In the genomic region with DNA sequence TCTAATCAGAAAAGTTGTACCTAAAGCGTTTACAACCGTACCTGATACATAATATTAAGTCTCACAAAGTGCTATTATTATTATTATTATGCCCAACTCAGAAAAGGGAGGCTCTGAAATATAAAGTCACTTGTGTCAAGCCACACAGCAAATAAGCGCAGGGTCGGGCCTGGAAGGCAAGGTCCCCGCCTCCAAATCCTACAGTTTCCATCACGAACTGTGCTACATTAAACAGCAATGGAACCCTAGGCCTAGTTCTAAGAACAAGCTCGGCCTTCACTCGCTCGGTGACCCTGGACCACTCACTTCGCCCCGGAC, we compare ENCODE assay signal across 8 cellular contexts. TPM values are rescaled to one million over a fixed set of nuclear protein-coding genes. Genes with fewer than 3 reads are reported as not detected.
DNase-seq lines count a peak whose midpoint lies in the region; ATAC-seq, FAIRE-seq and TF ChIP-seq lines count a peak whose summit lies in the region.

No MANE protein-coding gene starts in this region.

- TF ChIP-seq EP300 in gastroesophageal sphincter (IDR thresholded peaks at IDR 0.05): no peak

- peak; percentile 45 for DNase-seq in NCI-H1105 treated with DMSO at 0.1 percent for 48 hours (lab: John Stamatoyannopoulos, UW)
- no peak for DNase-seq in NCI-H1105 (lab: John Stamatoyannopoulos, UW)
- no peak for DNase-seq in T-helper 17 cell
- no peak for DNase-seq in small intestine
- DNase-seq in cerebellum (ENCODE audit: low spot score): no peak
- no peak for DNase-seq in GM19240 (ENCODE audit: insufficient read length, low spot score)
- DNase-seq in activated CD4-positive, alpha-beta T cell treated with anti-CD3 and anti-CD28 coated beads, Interleukin-2, amount 50 U/mL, for 1 hour: no peak

- peak overlapping the region; percentile 97 for H3K4me3 Mint-ChIP-seq in T-helper 17 cell

- no peak for TF ChIP-seq POLR2A in gastroesophageal sphincter (IDR thresholded peaks at IDR 0.05)

- H3K4me1 ChIP-seq in gastroesophageal sphincter: peaks cover 0 to 22% (median 12%) of the 10 kb centered on the region in 3 donors
- H3K4me1 ChIP-seq in small intestine (ENCODE audit: control insufficient read depth in 2 of 2, insufficient read depth in 1 of 2, low read depth in 1 of 2, low read length in 1 of 2): peaks cover 0 to 5% of the 10 kb centered on the region in 2 donors

- H3K4me1 Mint-ChIP-seq in T-helper 17 cell: peaks cover 17% of the 10 kb centered on the region

- H3K27ac ChIP-seq in gastroesophageal sphincter (peak overlapping the region; percentile 35 to 86 (median 77)), small intestine (ENCODE audit: low read depth in 1 of 2, low read length in 1 of 2) (peak overlapping the region; percentile 53 to 73)

- peak overlapping the region; percentile 93 for H3K27ac Mint-ChIP-seq in T-helper 17 cell

- FAIRE-seq in small intestine (lab: Jason Lieb, UNC): no peak

- H3K27me3 Mint-ChIP-seq in T-helper 17 cell: no peaks in the 10 kb centered on the region

- H3K9me3 ChIP-seq in T-helper 17 cell (ENCODE audit: control insufficient read depth, low read length, poor library complexity, severe bottlenecking) (no peaks in the 10 kb centered on the region), gastroesophageal sphincter (no peaks in the 10 kb centered on the region), small intestine (ENCODE audit: control insufficient read depth, low read depth) (no peaks in the 10 kb centered on the region)

- H3K36me3 Mint-ChIP-seq in T-helper 17 cell (ENCODE audit: low read depth): peaks cover 2% of the 10 kb centered on the region

- ATAC-seq in T-helper 17 cell (no peak), gastroesophageal sphincter (no peak)

- WGBS in gastroesophageal sphincter (ENCODE audit: low coverage in 1 of 2), 2 donors: 0% methylated on average over 3 to 5 of the region's 11 CpGs
- 2 to 3% (median 3%) methylated on average over 11 of the region's 11 CpGs for WGBS in small intestine, 3 donors

- no peak for TF ChIP-seq CTCF in gastroesophageal sphincter (IDR thresholded peaks at IDR 0.05)

- H3K36me3 ChIP-seq in gastroesophageal sphincter (peaks cover 0 to 8% of the 10 kb centered on the region in 2 donors), small intestine (ENCODE audit: control insufficient read depth in 2 of 2, insufficient read depth in 2 of 2, low read length in 2 of 2) (no peaks in the 10 kb centered on the region)

- H3K27me3 ChIP-seq in gastroesophageal sphincter (no peaks in the 10 kb centered on the region), small intestine (ENCODE audit: control insufficient read depth in 2 of 2, insufficient read depth in 2 of 2, low read length in 2 of 2) (no peaks in the 10 kb centered on the region)

- H3K4me3 ChIP-seq in gastroesophageal sphincter (peak overlapping the region; percentile 79 to 82), small intestine (ENCODE audit: low read depth in 1 of 2, low read length in 2 of 2) (peak overlapping the region; percentile 62 to 88)

RNA-seq across cellular contexts. Expression of a gene that starts 0.6 kb away (rescaled TPM):
- total RNA-seq in T-helper 17 cell: under 1 TPM; 0.37 to 0.80 TPM
- total RNA-seq in gastroesophageal sphincter: 1 to 10 TPM; 2.2 to 6.4 (median 5.6) TPM
- 1 to 10 TPM; 2.5 to 4.8 (median 3.0) TPM for polyA plus RNA-seq in small intestine
- total RNA-seq in cerebellum: 4.1 TPM

RNA-seq across cellular contexts. Expression of a gene that starts 37.4 kb away (rescaled TPM):
- total RNA-seq in T-helper 17 cell: 10 to 100 TPM; 10.4 to 11.2 TPM
- 1 to 10 TPM in 2 of 4 donors, under 1 TPM in 1, not detected in 1; 0.93 to 7.3 (median 1.0) TPM for total RNA-seq in gastroesophageal sphincter
- polyA plus RNA-seq in small intestine: 10 to 100 TPM; 10.7 to 27.5 (median 20.0) TPM
- total RNA-seq in cerebellum: 0.18 TPM

RNA-seq across cellular contexts. Expression of a gene that starts 48.1 kb away (rescaled TPM):
- total RNA-seq in T-helper 17 cell (1 to 10 TPM; 9.1 to 9.7 TPM), gastroesophageal sphincter (10 to 100 TPM; 11.2 to 38.6 (median 14.3) TPM), cerebellum (20.6 TPM)
- 10 to 100 TPM; 11.9 to 14.1 (median 12.5) TPM for polyA plus RNA-seq in small intestine
